Comparison of ENCODE assay signal across 1 cellular context in the genomic region with DNA sequence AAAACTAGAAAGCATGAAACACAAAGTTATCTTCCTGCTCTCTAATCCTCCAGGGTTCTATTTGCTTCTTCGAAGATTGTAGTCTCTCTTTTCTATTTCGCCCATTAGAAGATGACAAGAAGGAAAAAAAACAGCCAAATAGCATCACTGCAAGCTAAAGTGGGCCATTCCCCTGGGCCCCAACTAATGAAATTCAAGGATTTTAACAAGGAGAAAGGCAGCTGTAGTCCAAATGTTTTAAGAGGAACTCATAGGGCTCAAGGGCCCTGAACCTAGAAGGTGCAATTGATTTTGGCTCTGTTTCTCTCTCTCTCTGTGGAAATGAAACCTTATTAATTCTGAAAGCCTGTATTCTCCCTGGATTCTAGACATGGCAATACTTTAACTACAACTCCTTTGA.
TF ChIP-seq lines count a peak whose summit lies in the region.

No MANE protein-coding gene starts in this region.

TF ChIP-seq in HCT116, 20 proteins besides CTCF, POLR2A, EP300 and RAD21:
- TF ChIP-seq SP1 (IDR thresholded peaks at IDR 0.05; ENCODE audit: low read depth) (no peak), CEBPB (IDR thresholded peaks at IDR 0.05; ENCODE audit: low read depth) (no peak), SIN3A (IDR thresholded peaks at IDR 0.05; ENCODE audit: low read depth) (no peak), ZFX (IDR thresholded peaks at IDR 0.05) (no peak), YY1 (IDR thresholded peaks at IDR 0.05; ENCODE audit: extremely low read depth, insufficient replicate concordance, low read depth, low read length) (no peak), EZH2 (IDR thresholded peaks at IDR 0.05) (no peak), EGR1 (IDR thresholded peaks at IDR 0.05; ENCODE audit: low read depth) (no peak), ATF3 (IDR thresholded peaks at IDR 0.05) (no peak), ELF1 (IDR thresholded peaks at IDR 0.05; ENCODE audit: borderline replicate concordance, low read depth) (no peak), ZNF274 (IDR thresholded peaks at IDR 0.05; ENCODE audit: low read depth, low read length) (no peak), REST (IDR thresholded peaks at IDR 0.05; ENCODE audit: low read depth) (no peak), CBX3 (IDR thresholded peaks at IDR 0.05; ENCODE audit: low read depth) (no peak), FOSL1 (IDR thresholded peaks at IDR 0.05; ENCODE audit: low read depth) (no peak), SRF (IDR thresholded peaks at IDR 0.05; ENCODE audit: low read depth) (no peak), EZH2phosphoT487 (IDR thresholded peaks at IDR 0.05; ENCODE audit: borderline replicate concordance) (no peak)
